Comparison of ENCODE assay signal across 10 cellular contexts in genomic region chr11:64729851-64730382, GRCh38. TPM values are rescaled to one million over a fixed set of nuclear protein-coding genes. Genes with fewer than 3 reads are reported as not detected.
DNase-seq lines count a peak whose midpoint lies in the region; ATAC-seq, FAIRE-seq and TF ChIP-seq lines count a peak whose summit lies in the region.
"Had no signal": no experiment of that assay in that cellular context is flagged by ENCODE, and none has a peak within 500 bp of the region (broad histone marks: within the 10 kb centered on the region; RNA-seq: fewer than 3 reads in every experiment).

No MANE protein-coding gene starts in this region.

- POLR2A ChIA-PET in activated CD8-positive, alpha-beta T cell treated with anti-CD3 and anti-CD28 coated beads for 36 hours (lab: Charles Lee) = interaction anchor here (1.0 kb wide), 1 partner anchor 8 kb away, joined by 3 read pairs; no protein-coding TSS in a partner anchor

- CTCF ChIA-PET in activated CD8-positive, alpha-beta T cell treated with anti-CD3 and anti-CD28 coated beads for 36 hours (lab: Charles Lee) = no interaction called here
- CTCF ChIA-PET in activated CD8-positive, alpha-beta memory T cell treated with anti-CD3 and anti-CD28 coated beads, Interleukin-2, amount 10 ng/mL, durations not matched to agents 7 days and 5 days (lab: Charles Lee) = interaction anchor here (2.4 kb wide), 1 partner anchor 13 kb away, joined by 9 read pairs; the partner anchor contains the start of gene RASGRP2

- intact Hi-C loops in activated CD8-positive, alpha-beta T cell treated with anti-CD3 and anti-CD28 coated beads for 36 hours (cut with micrococcal nuclease) = no loop called here
- intact Hi-C loops in kidney (cut with DNase I) = no loop called here

- FAIRE-seq in kidney (lab: Jason Lieb, UNC) = no peak

- no peak overlapping the region for H3K9ac ChIP-seq in kidney (ENCODE audit: low read length in 2 of 2)

- H3K27me3 Mint-ChIP-seq in activated CD8-positive, alpha-beta T cell treated with anti-CD3 and anti-CD28 coated beads for 36 hours = no peaks in the 10 kb centered on the region
- H3K27me3 Mint-ChIP-seq in activated CD8-positive, alpha-beta memory T cell treated with anti-CD3 and anti-CD28 coated beads, Interleukin-2, amount 10 ng/mL, durations not matched to agents 7 days and 5 days = no peaks in the 10 kb centered on the region

- no peak overlapping the region for H3K4me3 Mint-ChIP-seq in activated CD8-positive, alpha-beta T cell treated with anti-CD3 and anti-CD28 coated beads for 36 hours
- H3K4me3 Mint-ChIP-seq in activated CD8-positive, alpha-beta memory T cell treated with anti-CD3 and anti-CD28 coated beads, Interleukin-2, amount 10 ng/mL, durations not matched to agents 7 days and 5 days = no peak overlapping the region

- H3K4me1 ChIP-seq in kidney (ENCODE audit: control insufficient read depth in 1 of 2, insufficient read depth in 1 of 2, low read depth in 1 of 2, low read length in 2 of 2) = no peaks in the 10 kb centered on the region

- H3K27ac ChIP-seq in kidney (ENCODE audit: low read depth in 2 of 2, low read length in 2 of 2) = no peak overlapping the region

- H3K36me3 ChIP-seq in kidney (ENCODE audit: control insufficient read depth in 1 of 2, insufficient read depth in 2 of 2, low read length in 2 of 2) = no peaks in the 10 kb centered on the region

- TF ChIP-seq CTCF in activated CD8-positive, alpha-beta T cell treated with anti-CD3 and anti-CD28 coated beads for 36 hours (IDR thresholded peaks at IDR 0.05) = no peak
- TF ChIP-seq CTCF in kidney (IDR thresholded peaks at IDR 0.05; ENCODE audit: borderline replicate concordance, extremely low read depth, insufficient read depth) = no peak

- H3K9me3 Mint-ChIP-seq in activated CD8-positive, alpha-beta T cell treated with anti-CD3 and anti-CD28 coated beads for 36 hours = no peaks in the 10 kb centered on the region
- no peaks in the 10 kb centered on the region for H3K9me3 Mint-ChIP-seq in activated CD8-positive, alpha-beta memory T cell treated with anti-CD3 and anti-CD28 coated beads, Interleukin-2, amount 10 ng/mL, durations not matched to agents 7 days and 5 days (ENCODE audit: low read depth)

- H3K36me3 Mint-ChIP-seq in activated CD8-positive, alpha-beta T cell treated with anti-CD3 and anti-CD28 coated beads for 36 hours (ENCODE audit: low read depth) = peaks cover 6% of the 10 kb centered on the region
- H3K36me3 Mint-ChIP-seq in activated CD8-positive, alpha-beta memory T cell treated with anti-CD3 and anti-CD28 coated beads, Interleukin-2, amount 10 ng/mL, durations not matched to agents 7 days and 5 days = peaks cover 17% of the 10 kb centered on the region

- no peaks in the 10 kb centered on the region for H3K9me3 ChIP-seq in kidney (ENCODE audit: control insufficient read depth in 1 of 2, low read length in 2 of 2)

- ATAC-seq in activated CD8-positive, alpha-beta T cell treated with anti-CD3 and anti-CD28 coated beads for 36 hours = peak; percentile 59
- no peak for ATAC-seq in activated CD8-positive, alpha-beta memory T cell treated with anti-CD3 and anti-CD28 coated beads, Interleukin-2, amount 10 ng/mL, durations not matched to agents 7 days and 5 days

- DNase-seq in AG20443 (ENCODE audit: low spot score) (peak; percentile 64), GDM1 (lab: John Stamatoyannopoulos, UW) (peak; percentile 6), kidney (peak; percentile 78), NCI-H2081 treated with DMSO at 0.1 percent for 48 hours (lab: John Stamatoyannopoulos, UW) (no peak), OCI-M2 (lab: John Stamatoyannopoulos, UW; ENCODE audit: unreplicated experiment) (no peak), C1 segment of cervical spinal cord (lab: John Stamatoyannopoulos, UW) (no peak)
- DNase-seq in activated CD8-positive, alpha-beta T cell treated with anti-CD3 and anti-CD28 coated beads for 36 hours = peak; percentile 36
- DNase-seq in activated CD8-positive, alpha-beta memory T cell treated with anti-CD3 and anti-CD28 coated beads, Interleukin-2, amount 10 ng/mL, durations not matched to agents 7 days and 5 days = no peak
- DNase-seq: KBM-7, NCI-H510A had no signal

- no peak overlapping the region for H3K27ac Mint-ChIP-seq in activated CD8-positive, alpha-beta T cell treated with anti-CD3 and anti-CD28 coated beads for 36 hours
- H3K27ac Mint-ChIP-seq in activated CD8-positive, alpha-beta memory T cell treated with anti-CD3 and anti-CD28 coated beads, Interleukin-2, amount 10 ng/mL, durations not matched to agents 7 days and 5 days = no peak overlapping the region

- no peak overlapping the region for H3K4me3 ChIP-seq in kidney (ENCODE audit: low read length in 2 of 2)

- H3K4me1 Mint-ChIP-seq in activated CD8-positive, alpha-beta T cell treated with anti-CD3 and anti-CD28 coated beads for 36 hours (ENCODE audit: low read depth) = peaks cover 14% of the 10 kb centered on the region
- peaks cover 5% of the 10 kb centered on the region for H3K4me1 Mint-ChIP-seq in activated CD8-positive, alpha-beta memory T cell treated with anti-CD3 and anti-CD28 coated beads, Interleukin-2, amount 10 ng/mL, durations not matched to agents 7 days and 5 days

RNA-seq across cellular contexts. Expression of gene NRXN2, which starts 6.9 kb away (rescaled TPM):
- total RNA-seq in activated CD8-positive, alpha-beta T cell treated with anti-CD3 and anti-CD28 coated beads for 36 hours = under 1 TPM; 0.07 to 0.22 TPM
- total RNA-seq in kidney = 13.3 TPM
- 22.0 TPM for polyA plus RNA-seq in kidney (ENCODE audit: insufficient read depth, low read depth, low replicate concordance)
- total RNA-seq in activated CD8-positive, alpha-beta memory T cell treated with anti-CD3 and anti-CD28 coated beads, Interleukin-2, amount 10 ng/mL, durations not matched to agents 7 days and 5 days = under 1 TPM; 0.23 to 0.40 TPM

RNA-seq across cellular contexts. Expression of gene RASGRP2, which starts 14.0 kb away (rescaled TPM):
- 1 to 10 TPM; 7.8 to 8.2 TPM for total RNA-seq in activated CD8-positive, alpha-beta T cell treated with anti-CD3 and anti-CD28 coated beads for 36 hours
- total RNA-seq in kidney = 42.6 TPM
- 14.1 TPM for polyA plus RNA-seq in kidney (ENCODE audit: insufficient read depth, low read depth, low replicate concordance)
- total RNA-seq in activated CD8-positive, alpha-beta memory T cell treated with anti-CD3 and anti-CD28 coated beads, Interleukin-2, amount 10 ng/mL, durations not matched to agents 7 days and 5 days = 100 to 1,000 TPM in 1 of 2 experiments, 10 to 100 TPM in 1; 77.3 to 123 TPM

RNA-seq across cellular contexts. Expression of gene PYGM, which starts 29.9 kb away (rescaled TPM):
- 1 to 10 TPM; 1.2 to 3.3 TPM for total RNA-seq in activated CD8-positive, alpha-beta T cell treated with anti-CD3 and anti-CD28 coated beads for 36 hours
- 8.6 TPM for total RNA-seq in kidney
- 2.5 TPM for polyA plus RNA-seq in kidney (ENCODE audit: insufficient read depth, low read depth, low replicate concordance)
- total RNA-seq in activated CD8-positive, alpha-beta memory T cell treated with anti-CD3 and anti-CD28 coated beads, Interleukin-2, amount 10 ng/mL, durations not matched to agents 7 days and 5 days = 1 to 10 TPM; 2.0 to 3.2 TPM

RNA-seq across cellular contexts. Expression of gene SF1, which starts 48.4 kb away (rescaled TPM):
- 100 to 1,000 TPM; 325 to 342 TPM for total RNA-seq in activated CD8-positive, alpha-beta T cell treated with anti-CD3 and anti-CD28 coated beads for 36 hours
- 320 TPM for total RNA-seq in kidney
- polyA plus RNA-seq in kidney (ENCODE audit: insufficient read depth, low read depth, low replicate concordance) = 87.5 TPM
- 100 to 1,000 TPM; 442 to 462 TPM for total RNA-seq in activated CD8-positive, alpha-beta memory T cell treated with anti-CD3 and anti-CD28 coated beads, Interleukin-2, amount 10 ng/mL, durations not matched to agents 7 days and 5 days

Comparison
In these comparisons a context has a peak if more than half of its experiments do, and no peak if none do; other contexts are left out.
1. DNase-seq: peak in AG20443 (single experiment), GDM1 (single experiment), activated CD8-positive, alpha-beta T cell treated with anti-CD3 and anti-CD28 coated beads for 36 hours (single experiment) and kidney (single experiment); none in NCI-H2081 treated with DMSO at 0.1 percent for 48 hours (single experiment), OCI-M2 (single experiment), C1 segment of cervical spinal cord (0 of 14) and activated CD8-positive, alpha-beta memory T cell treated with anti-CD3 and anti-CD28 coated beads, Interleukin-2, amount 10 ng/mL, durations not matched to agents 7 days and 5 days (single experiment).
2. RNA of gene NRXN2, which starts 6.9 kb away (total RNA-seq): 13.3 TPM in kidney (single experiment); 0.23 to 0.40 TPM in activated CD8-positive, alpha-beta memory T cell treated with anti-CD3 and anti-CD28 coated beads, Interleukin-2, amount 10 ng/mL, durations not matched to agents 7 days and 5 days and 0.07 to 0.22 TPM in activated CD8-positive, alpha-beta T cell treated with anti-CD3 and anti-CD28 coated beads for 36 hours; every median in the first group is over 10 times any median in the second.